ENCODE assay signal across 11 cellular contexts in genomic region chr4:183765121-183765990, GRCh38.
A peak's percentile ranks its signal among the peaks of the same experiment; 100 is the strongest.
DNase-seq lines count a peak whose midpoint lies in the region; TF ChIP-seq lines count a peak whose summit lies in the region.
"Had no signal": no experiment of that assay in that cellular context is flagged by ENCODE, and none has a peak within 500 bp of the region (broad histone marks: within the 10 kb centered on the region; RNA-seq: fewer than 3 reads in every experiment).

No MANE protein-coding gene starts in this region.

- H3K27ac ChIP-seq in left ventricle myocardium inferior (replicated peaks), result peak overlapping the region; percentile 87
- H3K27ac ChIP-seq in effector memory CD4-positive, alpha-beta T cell (ENCODE audit: insufficient read depth, low read length, poor library complexity, severe bottlenecking), result no peak overlapping the region

- H3K27ac Mint-ChIP-seq in CD14-positive monocyte, result peak overlapping the region in 2 of 7 donors; percentile 37 to 71
- H3K27ac Mint-ChIP-seq: activated naive CD8-positive, alpha-beta T cell had no signal

- peak overlapping the region; percentile 60 for H3K4me3 ChIP-seq in left ventricle myocardium inferior
- H3K4me3 ChIP-seq in effector memory CD4-positive, alpha-beta T cell (ENCODE audit: insufficient read depth, low read depth, low read length, poor library complexity, severe bottlenecking), result no peak overlapping the region

- H3K27me3 Mint-ChIP-seq in CD14-positive monocyte (ENCODE audit: low read depth in 3 of 3), result peaks cover 0 to 9% (median 2%) of the 10 kb centered on the region in 3 donors

- H3K36me3 ChIP-seq in left ventricle myocardium inferior, result no peaks in the 10 kb centered on the region
- no peaks in the 10 kb centered on the region for H3K36me3 ChIP-seq in effector memory CD4-positive, alpha-beta T cell (ENCODE audit: control insufficient read depth, insufficient read depth, low read length)

- TF ChIP-seq CTCF in CD14-positive monocyte (IDR thresholded peaks at IDR 0.05) (no peak), left ventricle myocardium inferior (IDR thresholded peaks at IDR 0.05; ENCODE audit: borderline replicate concordance) (no peak)

- peaks cover 0 to 5% (median 0%) of the 10 kb centered on the region in 7 donors for H3K9me3 Mint-ChIP-seq in CD14-positive monocyte

- no peak for DNase-seq in CD14-positive monocyte (ENCODE audit: low spot score)
- peak; percentile 81 for DNase-seq in astrocyte of the hippocampus (ENCODE audit: low read depth, low spot score)
- peak; percentile 52 for DNase-seq in left ventricle myocardium inferior
- DNase-seq in posterior vena cava (ENCODE audit: low spot score), result peak; percentile 84
- DNase-seq in effector memory CD4-positive, alpha-beta T cell, result no peak
- DNase-seq in AG08396 (ENCODE audit: low spot score), result no peak
- no peak for DNase-seq in H4 (ENCODE audit: low spot score)
- no peak for DNase-seq in 8988T
- DNase-seq: erythroblast, NCI-H1694 treated with DMSO at 0.1 percent for 48 hours had no signal

- no peaks in the 10 kb centered on the region for H3K36me3 Mint-ChIP-seq in CD14-positive monocyte
- H3K36me3 Mint-ChIP-seq: activated naive CD8-positive, alpha-beta T cell had no signal

- peak overlapping the region; percentile 55 to 84 for H3K4me3 Mint-ChIP-seq in CD14-positive monocyte
- H3K4me3 Mint-ChIP-seq: activated naive CD8-positive, alpha-beta T cell had no signal

- peaks cover 16% of the 10 kb centered on the region for H3K4me1 Mint-ChIP-seq in CD14-positive monocyte

- intact Hi-C loops in CD14-positive monocyte (cut with micrococcal nuclease) (no loop called here), left ventricle myocardium inferior (cut with micrococcal nuclease) (no loop called here), posterior vena cava (cut with DNase I) (no loop called here)

- no peaks in the 10 kb centered on the region for H3K9me3 ChIP-seq in left ventricle myocardium inferior (replicated peaks)
- no peaks in the 10 kb centered on the region for H3K9me3 ChIP-seq in effector memory CD4-positive, alpha-beta T cell (ENCODE audit: control insufficient read depth, low read length)

- peaks cover 18% of the 10 kb centered on the region for H3K4me1 ChIP-seq in left ventricle myocardium inferior
- H3K4me1 ChIP-seq in effector memory CD4-positive, alpha-beta T cell (ENCODE audit: control insufficient read depth, insufficient read depth, low read length, poor library complexity, severe bottlenecking), result no peaks in the 10 kb centered on the region

- no peaks in the 10 kb centered on the region for H3K27me3 ChIP-seq in left ventricle myocardium inferior (ENCODE audit: low read depth)
- peaks cover 6% of the 10 kb centered on the region for H3K27me3 ChIP-seq in effector memory CD4-positive, alpha-beta T cell (replicated peaks; ENCODE audit: control insufficient read depth, insufficient read depth, low read length, poor library complexity, severe bottlenecking)

Comparison
In these comparisons a context has a peak if more than half of its experiments do, and no peak if none do; other contexts are left out.
1. DNase-seq: peak in astrocyte of the hippocampus (single experiment), left ventricle myocardium inferior (single experiment) and posterior vena cava (single experiment); none in CD14-positive monocyte (single experiment), effector memory CD4-positive, alpha-beta T cell (0 of 3), AG08396 (single experiment), H4 (single experiment) and 8988T (single experiment).